Comparison of ENCODE assay signal across 1 cellular context in genomic region chr6:149373511-149373910, GRCh38.
TF ChIP-seq lines count a peak whose summit lies in the region.

No MANE protein-coding gene starts in this region.

TF ChIP-seq in GM23338, 12 proteins besides CTCF, POLR2A, EP300 and RAD21:
- TF ChIP-seq NANOG (IDR thresholded peaks at IDR 0.05; ENCODE audit: borderline replicate concordance) (no peak), ETS1 (IDR thresholded peaks at IDR 0.05) (no peak), REST (IDR thresholded peaks at IDR 0.05; ENCODE audit: unreplicated experiment) (no peak), ZNF114 (CRISPR knock-in tag; IDR thresholded peaks at IDR 0.05) (no peak), ZNF462 (CRISPR knock-in tag; IDR thresholded peaks at IDR 0.05) (no peak), ZNF331 (CRISPR knock-in tag; IDR thresholded peaks at IDR 0.05; ENCODE audit: low read depth) (no peak), EZH2 (IDR thresholded peaks at IDR 0.05; ENCODE audit: low read depth, unreplicated experiment) (no peak), EZH2phosphoT487 (IDR thresholded peaks at IDR 0.05; ENCODE audit: unreplicated experiment) (no peak), JUNB (IDR thresholded peaks at IDR 0.05; ENCODE audit: unreplicated experiment) (no peak), POLR2AphosphoS5 (IDR thresholded peaks at IDR 0.05; ENCODE audit: low read depth) (no peak), STAT1 (IDR thresholded peaks at IDR 0.05; ENCODE audit: unreplicated experiment) (no peak)
